ENCODE assay signal across 1 cellular context in the genomic region with DNA sequence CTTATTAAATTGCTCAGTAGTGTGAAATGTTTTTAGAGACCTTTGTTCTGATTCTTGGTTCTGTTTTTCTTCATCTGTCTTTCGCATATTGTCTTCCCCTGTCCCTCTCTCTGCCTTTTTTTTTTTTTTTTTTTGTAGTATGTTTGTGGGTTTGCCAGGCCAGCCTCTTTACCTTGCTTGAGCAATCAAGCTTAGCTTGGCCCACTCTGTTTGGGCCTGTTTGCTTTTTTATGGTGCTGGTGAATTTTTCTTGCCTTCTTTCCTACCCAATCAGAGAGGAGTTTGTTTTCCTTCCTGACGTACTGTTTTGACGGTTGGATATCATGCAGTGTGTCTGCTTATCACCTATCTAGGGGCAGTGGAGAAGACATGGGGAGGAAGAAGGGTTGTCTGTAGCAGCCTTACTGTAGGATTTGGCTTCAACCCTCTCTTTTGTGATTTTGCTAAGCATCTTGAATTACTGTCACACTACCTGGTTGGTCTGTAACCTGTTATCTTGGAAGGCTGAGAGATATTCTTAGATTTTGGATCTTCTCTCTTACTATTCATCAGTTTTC.
TF ChIP-seq lines count a peak whose summit lies in the region.

No MANE protein-coding gene starts in this region.

TF ChIP-seq in HepG2, 621 proteins besides CTCF, POLR2A, EP300 and RAD21 (continued from another document):
- TF ChIP-seq, protein P1, sequence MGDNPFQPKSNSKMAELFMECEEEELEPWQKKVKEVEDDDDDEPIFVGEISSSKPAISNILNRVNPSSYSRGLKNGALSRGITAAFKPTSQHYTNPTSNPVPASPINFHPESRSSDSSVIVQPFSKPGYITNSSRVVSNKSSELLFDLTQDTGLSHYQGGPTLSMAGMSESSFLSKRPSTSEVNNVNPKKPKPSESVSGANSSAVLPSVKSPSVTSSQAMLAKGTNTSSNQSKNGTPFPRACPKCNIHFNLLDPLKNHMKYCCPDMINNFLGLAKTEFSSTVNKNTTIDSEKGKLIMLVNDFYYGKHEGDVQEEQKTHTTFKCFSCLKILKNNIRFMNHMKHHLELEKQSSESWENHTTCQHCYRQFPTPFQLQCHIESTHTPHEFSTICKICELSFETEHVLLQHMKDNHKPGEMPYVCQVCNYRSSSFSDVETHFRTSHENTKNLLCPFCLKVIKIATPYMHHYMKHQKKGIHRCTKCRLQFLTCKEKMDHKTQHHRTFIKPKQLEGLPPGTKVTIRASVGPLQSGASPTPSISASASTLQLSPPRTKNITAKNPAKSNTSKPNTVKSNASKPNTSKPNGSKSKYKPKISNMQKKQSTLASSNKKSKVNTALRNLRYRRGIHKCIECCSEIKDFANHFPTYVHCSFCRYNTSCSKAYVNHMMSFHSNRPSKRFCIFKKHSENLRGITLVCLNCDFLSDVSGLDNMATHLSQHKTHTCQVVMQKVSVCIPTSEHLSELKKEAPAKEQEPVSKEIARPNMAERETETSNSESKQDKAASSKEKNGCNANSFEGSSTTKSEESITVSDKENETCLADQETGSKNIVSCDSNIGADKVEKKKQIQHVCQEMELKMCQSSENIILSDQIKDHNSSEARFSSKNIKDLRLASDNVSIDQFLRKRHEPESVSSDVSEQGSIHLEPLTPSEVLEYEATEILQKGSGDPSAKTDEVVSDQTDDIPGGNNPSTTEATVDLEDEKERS (CRISPR knock-in tag; IDR thresholded peaks at IDR 0.05) = no peak
- TF ChIP-seq ZNF775 (CRISPR knock-in tag; IDR thresholded peaks at IDR 0.05; ENCODE audit: borderline replicate concordance) = no peak
- no peak for TF ChIP-seq ZNF20 (CRISPR knock-in tag; IDR thresholded peaks at IDR 0.05)
- TF ChIP-seq, protein P2, sequence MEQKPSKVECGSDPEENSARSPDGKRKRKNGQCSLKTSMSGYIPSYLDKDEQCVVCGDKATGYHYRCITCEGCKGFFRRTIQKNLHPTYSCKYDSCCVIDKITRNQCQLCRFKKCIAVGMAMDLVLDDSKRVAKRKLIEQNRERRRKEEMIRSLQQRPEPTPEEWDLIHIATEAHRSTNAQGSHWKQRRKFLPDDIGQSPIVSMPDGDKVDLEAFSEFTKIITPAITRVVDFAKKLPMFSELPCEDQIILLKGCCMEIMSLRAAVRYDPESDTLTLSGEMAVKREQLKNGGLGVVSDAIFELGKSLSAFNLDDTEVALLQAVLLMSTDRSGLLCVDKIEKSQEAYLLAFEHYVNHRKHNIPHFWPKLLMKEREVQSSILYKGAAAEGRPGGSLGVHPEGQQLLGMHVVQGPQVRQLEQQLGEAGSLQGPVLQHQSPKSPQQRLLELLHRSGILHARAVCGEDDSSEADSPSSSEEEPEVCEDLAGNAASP (CRISPR knock-in tag; IDR thresholded peaks at IDR 0.05; ENCODE audit: borderline replicate concordance) = no peak
- TF ChIP-seq ARNT (IDR thresholded peaks at IDR 0.05) = no peak
